ENCODE assay signal across 22 cellular contexts in the genomic region with DNA sequence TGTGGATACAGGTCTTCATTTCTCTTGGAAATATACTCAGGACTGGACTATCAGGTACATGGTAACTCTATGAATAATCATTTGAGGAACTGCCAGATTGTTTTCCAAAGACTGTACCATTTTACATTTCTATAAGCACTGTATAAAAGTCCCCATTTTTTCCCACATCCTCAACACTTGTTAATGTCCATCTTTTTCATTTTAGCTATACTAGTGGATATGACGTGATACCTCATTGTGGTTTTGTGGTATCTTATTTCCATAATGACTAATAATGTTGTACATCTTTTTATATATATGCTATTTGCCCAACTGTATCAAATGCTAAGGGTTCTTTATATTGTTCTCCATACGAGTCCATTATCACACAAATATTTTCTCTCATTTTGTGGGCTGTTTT. TPM values are rescaled to one million over a fixed set of nuclear protein-coding genes. Genes with fewer than 3 reads are reported as not detected.
DNase-seq lines count a peak whose midpoint lies in the region; ATAC-seq, FAIRE-seq and TF ChIP-seq lines count a peak whose summit lies in the region.
"Had no signal": no experiment of that assay in that cellular context is flagged by ENCODE, and none has a peak within 500 bp of the region (broad histone marks: within the 10 kb centered on the region; RNA-seq: fewer than 3 reads in every experiment).

No MANE protein-coding gene starts in this region.

- H3K27ac Mint-ChIP-seq in activated naive CD8-positive, alpha-beta T cell: peak overlapping the region; percentile 41
- no peak overlapping the region for H3K27ac Mint-ChIP-seq in activated naive CD8-positive, alpha-beta T cell treated with anti-CD3 and anti-CD28 coated beads for 36 hours
- no peak overlapping the region for H3K27ac Mint-ChIP-seq in HFFc6
- H3K27ac Mint-ChIP-seq: CD4-positive, alpha-beta T cell had no signal

- H3K4me3 ChIP-seq in HEK293 (ENCODE audit: low read depth, low read length): no peak overlapping the region
- no peak overlapping the region for H3K4me3 ChIP-seq in GM12878
- H3K4me3 ChIP-seq: SK-N-MC had no signal

- SMC1A ChIA-PET in GM12878 (lab: Charles Lee; ENCODE audit: uncharacterized antibody, unreplicated experiment): interaction anchor here (1.1 kb wide), 1 partner anchor 20 kb away, joined by 3 read pairs; no protein-coding TSS in a partner anchor

- H3K4me3 Mint-ChIP-seq in activated naive CD8-positive, alpha-beta T cell: no peak overlapping the region
- H3K4me3 Mint-ChIP-seq in activated naive CD8-positive, alpha-beta T cell treated with anti-CD3 and anti-CD28 coated beads for 36 hours: no peak overlapping the region
- H3K4me3 Mint-ChIP-seq in HFFc6: no peak overlapping the region
- H3K4me3 Mint-ChIP-seq: CD4-positive, alpha-beta T cell had no signal

- no peaks in the 10 kb centered on the region for H4K20me1 ChIP-seq in GM12878 (ENCODE audit: control insufficient read depth, insufficient read depth)

- no peaks in the 10 kb centered on the region for H3K27me3 Mint-ChIP-seq in activated naive CD8-positive, alpha-beta T cell
- H3K27me3 Mint-ChIP-seq in activated naive CD8-positive, alpha-beta T cell treated with anti-CD3 and anti-CD28 coated beads for 36 hours: no peaks in the 10 kb centered on the region
- H3K27me3 Mint-ChIP-seq in HFFc6 (ENCODE audit: insufficient read depth): peaks cover 4% of the 10 kb centered on the region; the same call in 1 of the 2 replicates
- H3K27me3 Mint-ChIP-seq: CD4-positive, alpha-beta T cell had no signal

- no peak for DNase-seq in activated naive CD8-positive, alpha-beta T cell treated with anti-CD3 and anti-CD28 coated beads for 36 hours
- DNase-seq in GM12878 (ENCODE audit: low read depth, low spot score) (no peak), MV-4-11 (lab: John Stamatoyannopoulos, UW) (no peak), HFFc6 (no peak)
- DNase-seq in stimulated activated naive CD8-positive, alpha-beta T cell treated with anti-CD3 and anti-CD28 coated beads, Interleukin-15, Interleukin-2, amounts not matched to agents 100 U/mL and 50 U/mL, for 24 hours: no peak
- DNase-seq: BE2C; Caco-2; CD4-positive, alpha-beta T cell; GF-D8; GOT3; NCI-H1105 treated with DMSO at 0.1 percent for 48 hours; NCI-H1694; NCI-H748 treated with DMSO at 0.1 percent for 48 hours had no signal

- peak; percentile 40 for ATAC-seq in GM12878
- peak; percentile 55 for ATAC-seq in stimulated activated naive CD8-positive, alpha-beta T cell treated with anti-CD3 and anti-CD28 coated beads, Interleukin-15, Interleukin-2, amounts not matched to agents 100 U/mL and 50 U/mL, for 24 hours
- no peak for ATAC-seq in HG03460 (IDR thresholded peaks at IDR 0.05; ENCODE audit: unreplicated experiment)
- ATAC-seq: HCT116, Right ventricle myocardium inferior had no signal

- H3K4me1 Mint-ChIP-seq in activated naive CD8-positive, alpha-beta T cell (ENCODE audit: low read depth): peaks cover 7% of the 10 kb centered on the region
- H3K4me1 Mint-ChIP-seq in activated naive CD8-positive, alpha-beta T cell treated with anti-CD3 and anti-CD28 coated beads for 36 hours: peaks cover 17% of the 10 kb centered on the region
- H3K4me1 Mint-ChIP-seq in HFFc6 (ENCODE audit: low read depth): no peaks in the 10 kb centered on the region

- CTCF ChIA-PET in HEK293 (lab: Yijun Ruan, JAX): interaction anchor here (0.6 to 1.3 kb wide), 2 partner anchors 43 to 69 kb away, joined by 3 read pairs; a partner anchor contains a TSS
- CTCF ChIA-PET in GM12878 (lab: Yijun Ruan, JAX): interaction anchor here (1.2 kb wide), 1 partner anchor 11 kb away, joined by 3 read pairs; no protein-coding TSS in a partner anchor

- intact Hi-C loops in GM12878 (cut with micrococcal nuclease; ENCODE audit: unreplicated experiment): no loop called here

- peaks cover 22% of the 10 kb centered on the region for H3K36me3 Mint-ChIP-seq in activated naive CD8-positive, alpha-beta T cell
- H3K36me3 Mint-ChIP-seq in activated naive CD8-positive, alpha-beta T cell treated with anti-CD3 and anti-CD28 coated beads for 36 hours: peaks cover 42% of the 10 kb centered on the region
- H3K36me3 Mint-ChIP-seq in HFFc6 (ENCODE audit: low read depth): peaks cover 38% of the 10 kb centered on the region

- 65% methylated on average over 2 of the region's 2 CpGs for WGBS in GM12878 (ENCODE audit: insufficient coverage, insufficient replicate concordance, low lambda C conversion rate, missing lambda C conversion rate)

- RAD21 ChIA-PET in GM12878 (lab: Charles Lee; ENCODE audit: unreplicated experiment): no interaction called here

- no TSS peak for BruUV-seq in GM12878 (replicated peaks; lab: Mats Ljungman, UMichigan)

- TF ChIP-seq RAD21 in GM12878 (IDR thresholded peaks at IDR 0.05; ENCODE audit: insufficient read depth, low read depth, low read length): no peak

- FAIRE-seq in GM12878 (lab: Jason Lieb, UNC): no peak
- FAIRE-seq: GM12891, GM18507, RCC 7860 had no signal

- H3K9ac ChIP-seq in GM12878 (ENCODE audit: control insufficient read depth, insufficient read depth, low read length): no peak overlapping the region

- TF ChIP-seq CTCF in HEK293 (tag by site-specific recombination; IDR thresholded peaks at IDR 0.05) (no peak), GM12878 (IDR thresholded peaks at IDR 0.05 in 2 of 3, conservative IDR thresholded peaks at IDR 0.05 in 1 of 3; ENCODE audit: control insufficient read depth in 2 of 3, extremely low read depth in 1 of 3, insufficient read depth in 1 of 3, low read depth in 3 of 3, low read length in 3 of 3) (no peak), HFFc6 (IDR thresholded peaks at IDR 0.05) (no peak)

- no peak overlapping the region for H2AFZ ChIP-seq in GM12878 (ENCODE audit: control insufficient read depth, low read depth, low read length)

- no peak for TF ChIP-seq POLR2A in GM12878 (IDR thresholded peaks at IDR 0.05; ENCODE audit: low read depth, low read length)

- POLR2A ChIA-PET in HEK293 (lab: Yijun Ruan, JAX) (no interaction called here), GM12878 (lab: Charles Lee) (interaction anchor here (0.5 kb wide), 1 partner anchor 27 kb away, joined by 3 read pairs; no protein-coding TSS in a partner anchor)

- in situ Hi-C loops in GM12878 (cut with MboI): no loop called here

- H3K36me3 ChIP-seq in HEK293 (ENCODE audit: control insufficient read depth in 2 of 2, insufficient read depth in 1 of 2, low read length in 2 of 2) (peaks cover 83 to 92% of the 10 kb centered on the region in 2 experiments), GM12878 (ENCODE audit: control insufficient read depth in 2 of 2, insufficient read depth in 2 of 2, low read length in 1 of 2) (peaks cover 3 to 40% of the 10 kb centered on the region in 2 experiments)

- H3K9me3 ChIP-seq in HEK293 (ENCODE audit: control insufficient read depth, insufficient read depth, low read depth, low read length) (no peaks in the 10 kb centered on the region), GM12878 (replicated peaks; ENCODE audit: control insufficient read depth, insufficient read depth, low read length) (no peaks in the 10 kb centered on the region; the same call in 2 of the 3 replicates)
- H3K9me3 ChIP-seq: BE2C, Caco-2 had no signal

- H3K9me3 Mint-ChIP-seq in activated naive CD8-positive, alpha-beta T cell (ENCODE audit: low read depth): no peaks in the 10 kb centered on the region
- no peaks in the 10 kb centered on the region for H3K9me3 Mint-ChIP-seq in activated naive CD8-positive, alpha-beta T cell treated with anti-CD3 and anti-CD28 coated beads for 36 hours
- H3K9me3 Mint-ChIP-seq in HFFc6: no peaks in the 10 kb centered on the region
- H3K9me3 Mint-ChIP-seq: CD4-positive, alpha-beta T cell had no signal

- no peak overlapping the region for H3K4me2 ChIP-seq in GM12878 (ENCODE audit: control insufficient read depth, insufficient read depth)

- no peak for TF ChIP-seq EP300 in GM12878 (IDR thresholded peaks at IDR 0.05; ENCODE audit: borderline replicate concordance in 1 of 2, control insufficient read depth in 1 of 2, low read depth in 2 of 2, low read length in 2 of 2)

- H3K79me2 ChIP-seq in GM12878 (ENCODE audit: control insufficient read depth, insufficient read depth, low read length): no peaks in the 10 kb centered on the region; the same call in 1 of the 2 replicates

- no peaks in the 10 kb centered on the region for H3K4me1 ChIP-seq in HEK293 (ENCODE audit: control insufficient read depth, insufficient read depth, low read length)
- peaks cover 5% of the 10 kb centered on the region; the same call in 1 of the 2 replicates for H3K4me1 ChIP-seq in GM12878 (ENCODE audit: control insufficient read depth, insufficient read depth, low read length)
- H3K4me1 ChIP-seq: BE2C, Caco-2 had no signal

- H3K27ac ChIP-seq in HEK293 (ENCODE audit: extremely low read depth, low read depth, low read length) (no peak overlapping the region), GM12878 (ENCODE audit: control insufficient read depth, insufficient read depth) (no peak overlapping the region)
- H3K27ac ChIP-seq: SK-N-MC had no signal

- H3K27me3 ChIP-seq in GM12878 (replicated peaks in 1 of 2; ENCODE audit: control insufficient read depth in 2 of 2, insufficient read depth in 2 of 2, low read length in 1 of 2): no peaks in the 10 kb centered on the region
- H3K27me3 ChIP-seq: BE2C had no signal

RNA-seq across cellular contexts. Expression of a gene that starts 22.9 kb away (rescaled TPM):
- total RNA-seq in activated naive CD8-positive, alpha-beta T cell treated with anti-CD3 and anti-CD28 coated beads for 36 hours: 100 to 1,000 TPM; 144 to 160 TPM
- 270 and 280 TPM in 2 replicates for total RNA-seq in GM12878 (2013; cell fraction: nucleolus; rRNA removed)
- 188 and 189 TPM in 2 replicates for total RNA-seq in GM12878 (2014; rRNA removed)
- 232 and 233 TPM in 2 replicates for total RNA-seq in GM12878 (2014; rRNA removed; fragmentation: Illumina TruSeq; extraction: Trizol)
- 109 and 125 TPM in 2 replicates for total RNA-seq in GM12878 (2021)
- polyA plus RNA-seq in GM12878 (2011; ENCODE audit: low read depth): 35.8 TPM
- polyA plus RNA-seq in GM12878 (2011; rRNA removed): 200 and 238 TPM in 2 replicates
- polyA plus RNA-seq in GM12878 (2011; cell fraction: cytosol; rRNA removed): 145 and 161 TPM in 2 replicates
- polyA plus RNA-seq in GM12878 (2011; cell fraction: nucleus; rRNA removed): 127 and 139 TPM in 2 replicates
- 80.8 and 110 TPM in 2 replicates for polyA plus RNA-seq in GM12878 (2012)
- 244 and 280 TPM in 2 replicates for polyA plus RNA-seq in GM12878 (2014; fragmentation: Illumina TruSeq; extraction: Trizol)
- polyA plus RNA-seq in GM12878 (2014; fragmentation: Nextera tagmentation; extraction: Ambion mirVana): 100 to 1,000 TPM; 110 to 137 TPM
- polyA plus RNA-seq in GM12878 (2014; rRNA removed): 153 and 173 TPM in 2 replicates
- polyA plus RNA-seq in GM12878 (2016; fragmentation: Nextera tagmentation; extraction: Ambion mirVana): 100 to 1,000 TPM; 188 to 208 TPM
- polyA minus RNA-seq in GM12878 (2011; rRNA and poly(A)+ RNA removed): 258 and 329 TPM in 2 replicates
- 66.0 and 82.0 TPM in 2 replicates for polyA minus RNA-seq in GM12878 (2011; cell fraction: cytosol; rRNA and poly(A)+ RNA removed)
- polyA minus RNA-seq in GM12878 (2011; cell fraction: nucleus; rRNA and poly(A)+ RNA removed): 93.5 and 119 TPM in 2 replicates
- total RNA-seq in HFFc6 (2021; fragmentation: NEBNext Ultra II Directional; extraction: Animal tissue kit (Norgen Biotek cat#: 25700)): 10 to 100 TPM; 49.3 to 68.7 (median 64.2) TPM

RNA-seq across cellular contexts. Expression of a gene that starts 23.4 kb away (rescaled TPM):
- 10 to 100 TPM; 58.3 to 59.4 TPM for total RNA-seq in activated naive CD8-positive, alpha-beta T cell treated with anti-CD3 and anti-CD28 coated beads for 36 hours
- total RNA-seq in GM12878 (2013; cell fraction: nucleolus; rRNA removed): 166 and 189 TPM in 2 replicates
- total RNA-seq in GM12878 (2014; rRNA removed) (68.6 and 70.4 TPM in 2 replicates), GM12878 (2014; rRNA removed; fragmentation: Illumina TruSeq; extraction: Trizol) (74.6 and 76.3 TPM in 2 replicates), GM12878 (2021) (44.6 and 45.8 TPM in 2 replicates)
- 32.9 TPM for polyA plus RNA-seq in GM12878 (2011; ENCODE audit: low read depth)
- polyA plus RNA-seq in GM12878 (2011; rRNA removed) (69.5 and 69.8 TPM in 2 replicates), GM12878 (2014; fragmentation: Illumina TruSeq; extraction: Trizol) (50.2 and 53.3 TPM in 2 replicates), GM12878 (2014; fragmentation: Nextera tagmentation; extraction: Ambion mirVana) (100 to 1,000 TPM; 101 to 109 TPM), GM12878 (2014; rRNA removed) (50.6 and 56.4 TPM in 2 replicates), GM12878 (2016; fragmentation: Nextera tagmentation; extraction: Ambion mirVana) (10 to 100 TPM; 71.5 to 74.8 TPM)
- 45.4 and 50.3 TPM in 2 replicates for polyA plus RNA-seq in GM12878 (2011; cell fraction: cytosol; rRNA removed)
- 60.8 and 64.9 TPM in 2 replicates for polyA plus RNA-seq in GM12878 (2011; cell fraction: nucleus; rRNA removed)
- 35.3 and 37.0 TPM in 2 replicates for polyA plus RNA-seq in GM12878 (2012)
- polyA minus RNA-seq in GM12878 (2011; rRNA and poly(A)+ RNA removed): 39.9 and 44.4 TPM in 2 replicates
- polyA minus RNA-seq in GM12878 (2011; cell fraction: cytosol; rRNA and poly(A)+ RNA removed): 15.9 and 16.4 TPM in 2 replicates
- 35.1 and 43.3 TPM in 2 replicates for polyA minus RNA-seq in GM12878 (2011; cell fraction: nucleus; rRNA and poly(A)+ RNA removed)
- total RNA-seq in HFFc6 (2021; fragmentation: NEBNext Ultra II Directional; extraction: Animal tissue kit (Norgen Biotek cat#: 25700)): 10 to 100 TPM; 20.4 to 25.6 (median 22.5) TPM

RNA-seq across cellular contexts. Expression of a gene that starts 42.3 kb away (rescaled TPM):
- total RNA-seq in activated naive CD8-positive, alpha-beta T cell treated with anti-CD3 and anti-CD28 coated beads for 36 hours: 100 to 1,000 TPM; 586 to 607 TPM
- total RNA-seq in GM12878 (2013; cell fraction: nucleolus; rRNA removed): 51.2 and 54.9 TPM in 2 replicates
- total RNA-seq in GM12878 (2014; rRNA removed) (415 and 426 TPM in 2 replicates), GM12878 (2014; rRNA removed; fragmentation: Illumina TruSeq; extraction: Trizol) (629 and 683 TPM in 2 replicates), GM12878 (2021) (411 and 415 TPM in 2 replicates)
- polyA plus RNA-seq in GM12878 (2011; ENCODE audit: low read depth): 296 TPM
- polyA plus RNA-seq in GM12878 (2011; rRNA removed) (444 and 610 TPM in 2 replicates), GM12878 (2014; fragmentation: Illumina TruSeq; extraction: Trizol) (592 and 753 TPM in 2 replicates), GM12878 (2014; fragmentation: Nextera tagmentation; extraction: Ambion mirVana) (100 to 1,000 TPM; 124 to 227 TPM), GM12878 (2014; rRNA removed) (381 and 414 TPM in 2 replicates), GM12878 (2016; fragmentation: Nextera tagmentation; extraction: Ambion mirVana) (100 to 1,000 TPM; 945 to 989 TPM)
- 232 and 273 TPM in 2 replicates for polyA plus RNA-seq in GM12878 (2011; cell fraction: cytosol; rRNA removed)
- 184 and 213 TPM in 2 replicates for polyA plus RNA-seq in GM12878 (2011; cell fraction: nucleus; rRNA removed)
- 238 and 269 TPM in 2 replicates for polyA plus RNA-seq in GM12878 (2012)
- 160 and 234 TPM in 2 replicates for polyA minus RNA-seq in GM12878 (2011; rRNA and poly(A)+ RNA removed)
- polyA minus RNA-seq in GM12878 (2011; cell fraction: cytosol; rRNA and poly(A)+ RNA removed): 111 TPM in 2 replicates
- 34.8 and 40.8 TPM in 2 replicates for polyA minus RNA-seq in GM12878 (2011; cell fraction: nucleus; rRNA and poly(A)+ RNA removed)
- 100 to 1,000 TPM; 222 to 267 (median 235) TPM for total RNA-seq in HFFc6 (2021; fragmentation: NEBNext Ultra II Directional; extraction: Animal tissue kit (Norgen Biotek cat#: 25700))
